In genomic region chr5:69502375-69503143, GRCh38 we compare ENCODE assay signal across 13 cellular contexts. TPM values are rescaled to one million over a fixed set of nuclear protein-coding genes. Genes with fewer than 3 reads are reported as not detected.
A peak's percentile ranks its signal among the peaks of the same experiment; 100 is the strongest.
DNase-seq lines count a peak whose midpoint lies in the region; ATAC-seq and TF ChIP-seq lines count a peak whose summit lies in the region.
"Had no signal": no experiment of that assay in that cellular context is flagged by ENCODE, and none has a peak within 500 bp of the region (broad histone marks: within the 10 kb centered on the region; RNA-seq: fewer than 3 reads in every experiment).

No MANE protein-coding gene starts in this region.

- intact Hi-C loops in HCT116 (cut with micrococcal nuclease) (no loop called here), transverse colon (cut with DNase I; ENCODE audit: low total_unique reads) (no loop called here)

- no peak for TF ChIP-seq RAD21 in HCT116 (IDR thresholded peaks at IDR 0.05; ENCODE audit: low read depth)

- TF ChIP-seq CTCF in HCT116 (IDR thresholded peaks at IDR 0.05 in 2 of 3, conservative IDR thresholded peaks at IDR 0.05 in 1 of 3; ENCODE audit: borderline replicate concordance in 1 of 3, insufficient read depth in 1 of 3, low read depth in 2 of 3, low read length in 2 of 3) (no peak), hepatocyte (IDR thresholded peaks at IDR 0.05; ENCODE audit: poor library complexity) (no peak), transverse colon (IDR thresholded peaks at IDR 0.05) (no peak)

- H2AFZ ChIP-seq in HCT116 (ENCODE audit: low read depth, low read length, poor library complexity, severe bottlenecking): no peak overlapping the region
- no peak overlapping the region for H2AFZ ChIP-seq in hepatocyte

- H4K20me1 ChIP-seq in HCT116 (ENCODE audit: insufficient read depth) (no peaks in the 10 kb centered on the region), hepatocyte (ENCODE audit: insufficient read depth, poor library complexity, severe bottlenecking) (no peaks in the 10 kb centered on the region)

- BruUV-seq in HCT116 (replicated peaks; lab: Mats Ljungman, UMichigan): no TSS peak

- H3K9me2 ChIP-seq in HCT116 (ENCODE audit: insufficient read depth) (no peaks in the 10 kb centered on the region), hepatocyte (replicated peaks; ENCODE audit: insufficient read depth) (no peaks in the 10 kb centered on the region)

- DNase-seq in HCT116 (ENCODE audit: low read depth, low spot score) (no peak), SW480 (ENCODE audit: low spot score) (peak; percentile 43), hepatocyte (ENCODE audit: low spot score) (no peak), transverse colon (no peak), retina (no peak), T-helper 17 cell (no peak)
- DNase-seq: activated CD8-positive, alpha-beta T cell treated with anti-CD3 and anti-CD28 coated beads for 36 hours; GF-D8; hippocampal formation; NCI-H187 had no signal

- H3K4me3 ChIP-seq in HCT116 (replicated peaks in 1 of 2; ENCODE audit: low read depth in 1 of 2, low read length in 2 of 2) (peak overlapping the region; percentile 3 to 42), hepatocyte (no peak overlapping the region), transverse colon (no peak overlapping the region)
- H3K4me3 ChIP-seq: ascending aorta, SK-N-MC had no signal

- POLR2A ChIA-PET in HCT116 (lab: Charles Lee): interaction anchor here (2.1 kb wide), 1 partner anchor 15 kb away, joined by 5 read pairs; no protein-coding TSS in a partner anchor

- H3K79me2 ChIP-seq in HCT116 (ENCODE audit: insufficient read depth, low read length): peaks cover 79% of the 10 kb centered on the region
- peaks cover 82% of the 10 kb centered on the region for H3K79me2 ChIP-seq in hepatocyte

- H3K4me2 ChIP-seq in HCT116 (ENCODE audit: low read length) (peak overlapping the region; percentile 77), hepatocyte (peak overlapping the region; percentile 48)

- H3K9me3 ChIP-seq in HCT116 (ENCODE audit: control insufficient read depth in 1 of 2, insufficient read depth in 1 of 2, low read depth in 1 of 2, low read length in 2 of 2) (no peaks in the 10 kb centered on the region), hepatocyte (ENCODE audit: low read depth) (no peaks in the 10 kb centered on the region), transverse colon (no peaks in the 10 kb centered on the region), T-helper 17 cell (ENCODE audit: control insufficient read depth, low read length, poor library complexity, severe bottlenecking) (no peaks in the 10 kb centered on the region)
- H3K9me3 ChIP-seq: ascending aorta had no signal

- WGBS in hepatocyte (ENCODE audit: low lambda C conversion rate, missing lambda C conversion rate): 49% methylated on average over 7 of the region's 7 CpGs
- WGBS in transverse colon (ENCODE audit: low coverage in 1 of 2), 2 donors: 54% methylated on average over 6 to 7 of the region's 7 CpGs

- H3K4me3 Mint-ChIP-seq in T-helper 17 cell: no peak overlapping the region
- H3K4me3 Mint-ChIP-seq: activated CD8-positive, alpha-beta T cell treated with anti-CD3 and anti-CD28 coated beads for 36 hours had no signal

- H3K27ac ChIP-seq in HCT116 (ENCODE audit: low read depth, low read length) (peak overlapping the region; percentile 73), hepatocyte (peak overlapping the region; percentile 87), transverse colon (peak overlapping the region; percentile 70 to 82 (median 78))
- H3K27ac ChIP-seq: ascending aorta, SK-N-MC had no signal

- no peak for TF ChIP-seq POLR2A in HCT116 (IDR thresholded peaks at IDR 0.05; ENCODE audit: borderline replicate concordance, extremely low read depth, insufficient read depth, insufficient read length)
- TF ChIP-seq POLR2A in transverse colon (IDR thresholded peaks at IDR 0.05): no peak

- CTCF ChIA-PET in HCT116 (lab: Charles Lee): no interaction called here

- H3K27me3 Mint-ChIP-seq in T-helper 17 cell: peaks cover 16% of the 10 kb centered on the region

- H3K9ac ChIP-seq in HCT116 (ENCODE audit: low read length): peak overlapping the region; percentile 41

- no peak overlapping the region for H3K27ac Mint-ChIP-seq in T-helper 17 cell
- H3K27ac Mint-ChIP-seq: activated CD8-positive, alpha-beta T cell treated with anti-CD3 and anti-CD28 coated beads for 36 hours had no signal

- ATAC-seq in HCT116: peak; percentile 46
- no peak for ATAC-seq in GM18502 (IDR thresholded peaks at IDR 0.05; ENCODE audit: poor library complexity, unreplicated experiment)
- no peak for ATAC-seq in T-helper 17 cell
- ATAC-seq: activated CD8-positive, alpha-beta T cell treated with anti-CD3 and anti-CD28 coated beads for 36 hours had no signal

- H3K36me3 ChIP-seq in HCT116 (ENCODE audit: control insufficient read depth in 1 of 2, insufficient read depth in 2 of 2, low read length in 2 of 2) (peaks cover 0 to 14% of the 10 kb centered on the region in 2 experiments; a peak in 1 of 4 replicates), hepatocyte (replicated peaks; ENCODE audit: insufficient read depth, low read depth) (no peaks in the 10 kb centered on the region), transverse colon (no peaks in the 10 kb centered on the region)
- H3K36me3 ChIP-seq: ascending aorta had no signal

- H3K27me3 ChIP-seq in HCT116 (ENCODE audit: insufficient read depth, low read length) (no peaks in the 10 kb centered on the region), hepatocyte (no peaks in the 10 kb centered on the region), transverse colon (peaks cover 4% of the 10 kb centered on the region)
- H3K27me3 ChIP-seq: ascending aorta had no signal

- H3K4me1 Mint-ChIP-seq in T-helper 17 cell: no peaks in the 10 kb centered on the region

- no peak for TF ChIP-seq EP300 in transverse colon (IDR thresholded peaks at IDR 0.05; ENCODE audit: low read depth)

- RAD21 ChIA-PET in HCT116 (lab: Charles Lee; ENCODE audit: low non-redundant PET in 1 of 2, low total read pairs in 2 of 2, uncharacterized antibody in 2 of 2, unreplicated experiment in 2 of 2): interaction anchor here in 1 of 2 experiments (1.1 kb wide), 1 partner anchor 19 kb away, joined by 3 read pairs; no protein-coding TSS in a partner anchor

- H3K4me1 ChIP-seq in HCT116 (ENCODE audit: control insufficient read depth in 1 of 2, insufficient read depth in 2 of 2, low read length in 2 of 2): peaks cover 47 to 59% of the 10 kb centered on the region in 2 experiments
- peaks cover 32% of the 10 kb centered on the region for H3K4me1 ChIP-seq in hepatocyte (ENCODE audit: insufficient read depth)
- peaks cover 0 to 37% (median 11%) of the 10 kb centered on the region in 4 donors for H3K4me1 ChIP-seq in transverse colon
- H3K4me1 ChIP-seq: ascending aorta had no signal

- H3K36me3 Mint-ChIP-seq in T-helper 17 cell (ENCODE audit: low read depth): no peaks in the 10 kb centered on the region

- in situ Hi-C loops in transverse colon (cut with MboI; ENCODE audit: low pct_ligation_motif_present in 1 of 4, low pct_unique_long_range_greater_than_20kb in 1 of 4, low sequenced_read_pairs in 3 of 4): no loop called here

TF ChIP-seq in HCT116, 20 proteins besides CTCF, POLR2A, EP300 and RAD21 (continues in another document):
- TF ChIP-seq JUND (IDR thresholded peaks at IDR 0.05): peak; percentile 74
- no peak for TF ChIP-seq ZNF274 (IDR thresholded peaks at IDR 0.05; ENCODE audit: low read depth, low read length)
- TF ChIP-seq EGR1 (IDR thresholded peaks at IDR 0.05; ENCODE audit: low read depth): no peak
- peak; percentile 87 for TF ChIP-seq CEBPB (IDR thresholded peaks at IDR 0.05; ENCODE audit: low read depth)
- no peak for TF ChIP-seq ELF1 (IDR thresholded peaks at IDR 0.05; ENCODE audit: borderline replicate concordance, low read depth)
- TF ChIP-seq, protein P1, sequence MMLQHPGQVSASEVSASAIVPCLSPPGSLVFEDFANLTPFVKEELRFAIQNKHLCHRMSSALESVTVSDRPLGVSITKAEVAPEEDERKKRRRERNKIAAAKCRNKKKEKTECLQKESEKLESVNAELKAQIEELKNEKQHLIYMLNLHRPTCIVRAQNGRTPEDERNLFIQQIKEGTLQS (IDR thresholded peaks at IDR 0.05): peak; percentile 44; the same call in 1 of the 2 replicates
- no peak for TF ChIP-seq REST (IDR thresholded peaks at IDR 0.05; ENCODE audit: low read depth)
- peak; percentile 59; the same call in 1 of the 2 replicates for TF ChIP-seq SRF (IDR thresholded peaks at IDR 0.05; ENCODE audit: low read depth)
- TF ChIP-seq TCF7L2 (IDR thresholded peaks at IDR 0.05; ENCODE audit: borderline replicate concordance, extremely low read depth, insufficient read depth, insufficient read length): peak; percentile 67

RNA-seq across cellular contexts. Expression of gene OCLN, which starts 10.0 kb away (rescaled TPM):
- total RNA-seq in HCT116 (2021; ENCODE audit: unreplicated experiment) (56.7 TPM), hepatocyte (119 and 140 TPM in 2 replicates), transverse colon (100 to 1,000 TPM in 1 of 4 donors, 10 to 100 TPM in 3; 74.9 to 112 (median 92.4) TPM), T-helper 17 cell (1 to 10 TPM; 2.0 to 9.0 TPM)
- 25.5 and 26.2 TPM in 2 replicates for polyA plus RNA-seq in HCT116 (2012)
- polyA plus RNA-seq in hepatocyte: 49.6 and 72.7 TPM in 2 replicates

RNA-seq across cellular contexts. Expression of gene GTF2H2C, which starts 57.4 kb away (rescaled TPM):
- total RNA-seq in HCT116 (2021; ENCODE audit: unreplicated experiment): 65.2 TPM
- polyA plus RNA-seq in HCT116 (2012): 18.8 and 23.6 TPM in 2 replicates
- 51.9 and 55.1 TPM in 2 replicates for total RNA-seq in hepatocyte
- polyA plus RNA-seq in hepatocyte: 22.2 and 24.8 TPM in 2 replicates
- total RNA-seq in transverse colon: 10 to 100 TPM in 3 of 4 donors, 1 to 10 TPM in 1; 5.6 to 77.2 (median 29.4) TPM
- 10 to 100 TPM; 26.6 to 41.6 TPM for total RNA-seq in T-helper 17 cell

Comparison
In these comparisons a context has a peak if more than half of its experiments do, and no peak if none do; other contexts are left out.
1. H3K4me3 ChIP-seq: peak in HCT116 (2 of 2); none in hepatocyte (single experiment) and transverse colon (0 of 4).
2. Peak in every context shown above with its lines, with median percentiles within 50 percentile points of each other: H3K27ac ChIP-seq.